In genomic region chr3:72242326-72242725, GRCh38 we compare ENCODE assay signal across 21 cellular contexts.
"Had no signal": no experiment of that assay in that cellular context is flagged by ENCODE, and none has a peak within 500 bp of the region (broad histone marks: within the 10 kb centered on the region; RNA-seq: fewer than 3 reads in every experiment).

No MANE protein-coding gene starts in this region.

- H3K27ac Mint-ChIP-seq: activated naive CD8-positive, alpha-beta T cell; activated T-cell treated with anti-CD3 and anti-CD28 coated beads, Interleukin-2, amount 50 U/mL, for 24 hours; activated T-helper 17 cell treated with anti-CD3 and anti-CD28 coated beads, Interleukin-2, amount 50 U/mL, for 72 hours; natural killer cell treated with Interleukin-12 subunit alpha and Interleukin-12 subunit beta and Interleukin-15 and Interleukin-18, amount 100 ng/mL, for 72 hours; stimulated activated effector memory CD8-positive, alpha-beta T cell treated with anti-CD3 and anti-CD28 coated beads, Interleukin-12 subunit alpha, Interleukin-12 subunit beta, amount 100 ng/mL, for 72 hours had no signal

- H3K4me1 Mint-ChIP-seq: activated T-helper 17 cell treated with anti-CD3 and anti-CD28 coated beads, Interleukin-2, amount 50 U/mL, for 72 hours had no signal

- H3K4me3 ChIP-seq: left lung, lung, upper lobe of right lung had no signal

- H3K4me3 Mint-ChIP-seq: activated naive CD8-positive, alpha-beta T cell; activated T-cell treated with anti-CD3 and anti-CD28 coated beads, Interleukin-2, amount 50 U/mL, for 24 hours; activated T-helper 17 cell treated with anti-CD3 and anti-CD28 coated beads, Interleukin-2, amount 50 U/mL, for 72 hours; natural killer cell treated with Interleukin-12 subunit alpha and Interleukin-12 subunit beta and Interleukin-15 and Interleukin-18, amount 100 ng/mL, for 72 hours; stimulated activated effector memory CD8-positive, alpha-beta T cell treated with anti-CD3 and anti-CD28 coated beads, Interleukin-12 subunit alpha, Interleukin-12 subunit beta, amount 100 ng/mL, for 72 hours had no signal

- H3K9me3 Mint-ChIP-seq: activated T-cell treated with anti-CD3 and anti-CD28 coated beads, Interleukin-2, amount 50 U/mL, for 24 hours; activated T-helper 17 cell treated with anti-CD3 and anti-CD28 coated beads, Interleukin-2, amount 50 U/mL, for 72 hours; natural killer cell treated with Interleukin-12 subunit alpha and Interleukin-12 subunit beta and Interleukin-15 and Interleukin-18, amount 100 ng/mL, for 72 hours; stimulated activated effector memory CD8-positive, alpha-beta T cell treated with anti-CD3 and anti-CD28 coated beads, Interleukin-12 subunit alpha, Interleukin-12 subunit beta, amount 100 ng/mL, for 72 hours had no signal

- H2AFZ ChIP-seq: parathyroid adenoma had no signal

- H3K27me3 ChIP-seq: left lung, upper lobe of right lung had no signal

- H3K36me3 ChIP-seq: left lung, upper lobe of right lung had no signal

- H3K27ac ChIP-seq: epithelial cell of prostate, left lung, parathyroid adenoma, upper lobe of right lung had no signal

- DNase-seq: activated CD4-positive, alpha-beta T cell treated with anti-CD3 and anti-CD28 coated beads for 1 hour; activated CD4-positive, alpha-beta T cell treated with anti-CD3 and anti-CD28 coated beads, Interleukin-2, amount 50 U/mL, for 1 hour; activated CD8-positive, alpha-beta memory T cell treated with anti-CD3 and anti-CD28 coated beads for 24 hours; activated CD8-positive, alpha-beta memory T cell treated with anti-CD3 and anti-CD28 coated beads, Interleukin-2, amount 50 U/mL, for 4 hours; activated T-cell treated with anti-CD3 and anti-CD28 coated beads, Interleukin-2, amount 50 U/mL, for 24 hours; cerebellar nuclear complex; cortex of kidney; kidney; left lung; small intestine; stimulated activated CD4-positive, alpha-beta T cell treated with anti-CD3 and anti-CD28 coated beads, Interleukin-2, amount 100 ng/mL, for 24 hours; T-helper 1 cell; T-helper 9 cell; upper lobe of right lung had no signal

- H3K79me2 ChIP-seq: parathyroid adenoma had no signal

- H3K4me1 ChIP-seq: parathyroid adenoma had no signal

- H3K36me3 Mint-ChIP-seq: activated naive CD8-positive, alpha-beta T cell; natural killer cell treated with Interleukin-12 subunit alpha and Interleukin-12 subunit beta and Interleukin-15 and Interleukin-18, amount 100 ng/mL, for 72 hours; stimulated activated effector memory CD8-positive, alpha-beta T cell treated with anti-CD3 and anti-CD28 coated beads, Interleukin-12 subunit alpha, Interleukin-12 subunit beta, amount 100 ng/mL, for 72 hours had no signal

- H3K27me3 Mint-ChIP-seq: activated naive CD8-positive, alpha-beta T cell; activated T-cell treated with anti-CD3 and anti-CD28 coated beads, Interleukin-2, amount 50 U/mL, for 24 hours; activated T-helper 17 cell treated with anti-CD3 and anti-CD28 coated beads, Interleukin-2, amount 50 U/mL, for 72 hours had no signal

- H3K9me3 ChIP-seq: left lung, upper lobe of right lung had no signal

- H3K9ac ChIP-seq: parathyroid adenoma had no signal
